8 cellular contexts compared by ENCODE assay signal in the genomic region with DNA sequence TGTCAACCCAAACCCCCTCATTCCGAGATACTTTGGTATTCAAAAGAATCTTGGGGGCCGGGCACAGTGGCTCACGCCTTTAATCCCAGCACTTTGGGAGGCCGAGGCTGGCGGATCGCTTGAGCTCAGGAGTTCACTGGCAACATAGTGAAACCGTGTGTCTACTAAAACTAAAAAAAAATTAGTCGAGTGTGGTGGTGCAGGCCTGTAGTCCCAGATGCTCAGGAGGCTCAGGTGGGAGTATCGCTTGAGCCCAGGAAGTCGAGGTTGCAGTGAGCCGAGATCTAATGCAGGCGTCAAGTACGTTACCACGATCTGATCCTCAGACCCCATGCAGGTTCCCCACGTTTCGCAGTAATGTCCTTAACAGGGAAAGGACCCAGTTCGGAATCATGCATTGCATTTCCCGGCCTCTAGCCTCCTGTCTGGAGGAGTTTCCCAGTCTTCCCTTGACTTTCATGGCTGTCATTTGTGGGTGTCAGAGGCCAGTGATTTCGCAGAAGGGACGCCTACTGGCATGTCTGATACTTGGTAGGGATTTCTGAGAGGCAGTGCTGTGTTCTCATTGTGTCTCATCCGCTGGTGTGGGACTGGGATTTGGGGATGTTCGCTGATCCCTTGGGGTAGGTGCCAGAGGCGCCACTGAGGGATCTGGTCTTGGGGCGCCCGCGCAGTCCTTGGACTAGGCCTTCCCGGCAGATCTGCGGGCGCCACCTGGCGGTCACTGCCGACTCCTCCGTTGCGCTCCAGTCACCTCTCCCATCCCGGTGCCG. TPM values are rescaled to one million over a fixed set of nuclear protein-coding genes. Genes with fewer than 3 reads are reported as not detected.
DNase-seq lines count a peak whose midpoint lies in the region; ATAC-seq and TF ChIP-seq lines count a peak whose summit lies in the region.

No MANE protein-coding gene starts in this region.

- peak overlapping the region; percentile 95 for H3K27ac Mint-ChIP-seq in WTC11

- TF ChIP-seq CTCF in AG04450 (IDR thresholded peaks at IDR 0.05; ENCODE audit: low read depth, low read length) (peak; percentile 86), WTC11 (IDR thresholded peaks at IDR 0.05) (peak; percentile 88), cardiac fibroblast (IDR thresholded peaks at IDR 0.05; ENCODE audit: low read depth, low read length) (peak; percentile 89)

- peaks cover 24% of the 10 kb centered on the region for H3K36me3 Mint-ChIP-seq in WTC11

- POLR2A ChIA-PET in AG04450 (lab: Yijun Ruan, JAX) (interaction anchor here (0.6 to 1.6 kb wide), 6 partner anchors 24 to 228 kb away, joined by 3 to 6 read pairs (median 5); a partner anchor contains a TSS), WTC11 (lab: Charles Lee) (interaction anchor here (0.6 to 1.6 kb wide), 7 partner anchors 9 to 132 kb away, joined by 3 to 17 read pairs (median 5); a partner anchor contains a TSS)

- H3K4me1 Mint-ChIP-seq in WTC11, result peaks cover 24% of the 10 kb centered on the region

- ATAC-seq in GM18870 (IDR thresholded peaks at IDR 0.05; ENCODE audit: unreplicated experiment) (peak; percentile 61), HG03108 (IDR thresholded peaks at IDR 0.05; ENCODE audit: unreplicated experiment) (peak; percentile 78), WTC11 (peak; percentile 90)

- H3K4me3 Mint-ChIP-seq in WTC11, result peak overlapping the region; percentile 70

- no peak for DNase-seq in AG04450 (ENCODE audit: low read depth, low spot score)
- DNase-seq in NCI-H2196 (lab: John Stamatoyannopoulos, UW; ENCODE audit: unreplicated experiment), result peak; percentile 75
- peak; percentile 98 for DNase-seq in WTC11 (ENCODE audit: low spot score)
- DNase-seq in cardiac fibroblast (ENCODE audit: low read depth in 2 of 2), result peak; percentile 85
- peak; percentile 81 for DNase-seq in iris pigment epithelial cell (ENCODE audit: low read depth)
- peak; percentile 66 to 90 for DNase-seq in stimulated activated CD4-positive, alpha-beta T cell treated with anti-CD3 and anti-CD28 coated beads, Interleukin-12 subunit alpha, Interleukin-12 subunit beta, amount 100 ng/mL, for 24 hours (ENCODE audit: low read depth in 2 of 2)

- no peaks in the 10 kb centered on the region for H3K27me3 ChIP-seq in AG04450 (ENCODE audit: control insufficient read depth, insufficient read depth, low read length)

- peak overlapping the region; percentile 65 for H3K27ac ChIP-seq in AG04450 (ENCODE audit: low read depth, low read length)

- H3K4me3 ChIP-seq in AG04450 (ENCODE audit: low read depth, low read length) (peak overlapping the region; percentile 63), cardiac fibroblast (replicated peaks in 1 of 2; ENCODE audit: low read depth in 2 of 2, low read length in 2 of 2) (peak overlapping the region; percentile 37 to 51)

- no peaks in the 10 kb centered on the region for H3K27me3 Mint-ChIP-seq in WTC11 (ENCODE audit: low read depth)

- CTCF ChIA-PET in AG04450 (lab: Charles Lee) (interaction anchor here (0.5 to 1.3 kb wide), 8 partner anchors 10 to 105 kb away, joined by 3 to 17 read pairs (median 4); a partner anchor contains a TSS), WTC11 (lab: Charles Lee) (interaction anchor here (0.7 to 1.6 kb wide), 16 partner anchors 10 to 205 kb away, joined by 3 to 12 read pairs (median 4); a partner anchor contains a TSS)

- no peaks in the 10 kb centered on the region for H3K9me3 Mint-ChIP-seq in WTC11

- peaks cover 2% of the 10 kb centered on the region; the same call in 1 of the 2 replicates for H3K9me3 ChIP-seq in AG04450 (ENCODE audit: control insufficient read depth, insufficient read depth, low read length)

TF ChIP-seq in WTC11, 78 proteins besides CTCF, POLR2A, EP300 and RAD21:
- TF ChIP-seq, protein P1, sequence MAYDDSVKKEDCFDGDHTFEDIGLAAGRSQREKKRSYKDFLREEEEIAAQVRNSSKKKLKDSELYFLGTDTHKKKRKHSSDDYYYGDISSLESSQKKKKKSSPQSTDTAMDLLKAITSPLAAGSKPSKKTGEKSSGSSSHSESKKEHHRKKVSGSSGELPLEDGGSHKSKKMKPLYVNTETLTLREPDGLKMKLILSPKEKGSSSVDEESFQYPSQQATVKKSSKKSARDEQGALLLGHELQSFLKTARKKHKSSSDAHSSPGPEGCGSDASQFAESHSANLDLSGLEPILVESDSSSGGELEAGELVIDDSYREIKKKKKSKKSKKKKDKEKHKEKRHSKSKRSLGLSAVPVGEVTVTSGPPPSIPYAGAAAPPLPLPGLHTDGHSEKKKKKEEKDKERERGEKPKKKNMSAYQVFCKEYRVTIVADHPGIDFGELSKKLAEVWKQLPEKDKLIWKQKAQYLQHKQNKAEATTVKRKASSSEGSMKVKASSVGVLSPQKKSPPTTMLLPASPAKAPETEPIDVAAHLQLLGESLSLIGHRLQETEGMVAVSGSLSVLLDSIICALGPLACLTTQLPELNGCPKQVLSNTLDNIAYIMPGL (CRISPR knock-in tag; IDR thresholded peaks at IDR 0.05), result peak; percentile 27; the same call in 1 of the 2 replicates
- TF ChIP-seq, protein P2, sequence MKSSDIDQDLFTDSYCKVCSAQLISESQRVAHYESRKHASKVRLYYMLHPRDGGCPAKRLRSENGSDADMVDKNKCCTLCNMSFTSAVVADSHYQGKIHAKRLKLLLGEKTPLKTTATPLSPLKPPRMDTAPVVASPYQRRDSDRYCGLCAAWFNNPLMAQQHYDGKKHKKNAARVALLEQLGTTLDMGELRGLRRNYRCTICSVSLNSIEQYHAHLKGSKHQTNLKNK (CRISPR knock-in tag; IDR thresholded peaks at IDR 0.05), result no peak
- TF ChIP-seq, protein P3, sequence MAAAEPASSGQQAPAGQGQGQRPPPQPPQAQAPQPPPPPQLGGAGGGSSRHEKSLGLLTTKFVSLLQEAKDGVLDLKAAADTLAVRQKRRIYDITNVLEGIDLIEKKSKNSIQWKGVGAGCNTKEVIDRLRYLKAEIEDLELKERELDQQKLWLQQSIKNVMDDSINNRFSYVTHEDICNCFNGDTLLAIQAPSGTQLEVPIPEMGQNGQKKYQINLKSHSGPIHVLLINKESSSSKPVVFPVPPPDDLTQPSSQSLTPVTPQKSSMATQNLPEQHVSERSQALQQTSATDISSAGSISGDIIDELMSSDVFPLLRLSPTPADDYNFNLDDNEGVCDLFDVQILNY (CRISPR knock-in tag; IDR thresholded peaks at IDR 0.05), result peak; percentile 5; the same call in 1 of the 2 replicates

RNA-seq across cellular contexts. Expression of a gene that starts 39.3 kb away (rescaled TPM):
- 232 and 288 TPM in 2 replicates for polyA plus RNA-seq in AG04450 (2011; rRNA removed)
- 36.7 and 70.9 TPM in 2 replicates for polyA minus RNA-seq in AG04450 (2011; rRNA and poly(A)+ RNA removed)
- total RNA-seq in WTC11 (2021), result 469 to 522 TPM (median 522 TPM) in 3 replicates

RNA-seq across cellular contexts. Expression of a gene that starts 57.4 kb away (rescaled TPM):
- polyA plus RNA-seq in AG04450 (2011; rRNA removed), result 0.81 and 1.1 TPM in 2 replicates
- 0.23 TPM in 1 of 2 replicates, not detected in the other for polyA minus RNA-seq in AG04450 (2011; rRNA and poly(A)+ RNA removed)
- total RNA-seq in WTC11 (2021), result 0.64 to 1.0 TPM (median 0.76 TPM) in 3 replicates
